ENCODE assay signal across 17 cellular contexts in the genomic region with DNA sequence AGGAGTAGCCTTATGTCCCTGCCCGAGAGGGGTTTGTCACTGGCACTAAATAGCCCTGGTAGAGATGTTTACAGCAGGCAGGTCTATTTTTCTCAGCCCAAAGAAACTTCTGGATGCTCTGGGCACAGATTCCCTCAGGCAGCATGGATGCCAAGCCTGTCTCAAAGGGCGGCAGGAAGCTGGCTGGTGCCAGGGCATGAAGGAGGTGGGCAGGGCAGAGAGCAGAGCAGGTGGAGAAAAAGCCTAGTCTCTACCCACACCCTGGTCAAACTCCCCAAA. TPM values are rescaled to one million over a fixed set of nuclear protein-coding genes. Genes with fewer than 3 reads are reported as not detected.
DNase-seq lines count a peak whose midpoint lies in the region; ATAC-seq and TF ChIP-seq lines count a peak whose summit lies in the region.
"Had no signal": no experiment of that assay in that cellular context is flagged by ENCODE, and none has a peak within 500 bp of the region (broad histone marks: within the 10 kb centered on the region; RNA-seq: fewer than 3 reads in every experiment).

No MANE protein-coding gene starts in this region.

- H3K9me3 Mint-ChIP-seq in CD14-positive monocyte, result peaks cover 0 to 7% (median 1%) of the 10 kb centered on the region in 7 donors
- H3K9me3 Mint-ChIP-seq: IgD-negative memory B cell had no signal

- peak overlapping the region in 4 of 7 donors; percentile 33 to 74 (median 55) for H3K27ac Mint-ChIP-seq in CD14-positive monocyte

- peaks cover 4% of the 10 kb centered on the region for H3K36me3 ChIP-seq in parathyroid adenoma (ENCODE audit: control insufficient read depth, insufficient read depth, low read length)

- no peak overlapping the region for H2AFZ ChIP-seq in parathyroid adenoma

- no peak overlapping the region for H3K9ac ChIP-seq in parathyroid adenoma

- H3K4me2 ChIP-seq in parathyroid adenoma (ENCODE audit: low read length), result no peak overlapping the region

- H3K4me1 ChIP-seq in parathyroid adenoma, result no peaks in the 10 kb centered on the region

- no peak for DNase-seq in CD14-positive monocyte (ENCODE audit: low spot score)
- DNase-seq in NCI-H446 treated with DMSO at 0.1 percent for 48 hours (lab: John Stamatoyannopoulos, UW), result peak; percentile 65
- peak in 2 of 10 donors; percentile 41 to 48 for DNase-seq in dorsolateral prefrontal cortex
- DNase-seq in GM13976 (ENCODE audit: low spot score), result no peak
- no peak for DNase-seq in activated CD8-positive, alpha-beta memory T cell treated with anti-CD3 and anti-CD28 coated beads for 24 hours
- no peak for DNase-seq in NCI-H1048 (lab: John Stamatoyannopoulos, UW)
- DNase-seq: activated CD4-positive, alpha-beta T cell treated with anti-CD3 and anti-CD28 coated beads for 4 hours; EL; NCI-H2227 treated with DMSO at 0.1 percent for 48 hours; RPMI8226; stimulated activated naive CD4-positive, alpha-beta T cell; upper lobe of right lung had no signal

- peaks cover 38% of the 10 kb centered on the region for H3K4me1 Mint-ChIP-seq in CD14-positive monocyte

- TF ChIP-seq CTCF in CD14-positive monocyte (IDR thresholded peaks at IDR 0.05), result no peak
- TF ChIP-seq CTCF in dorsolateral prefrontal cortex (IDR thresholded peaks at IDR 0.05 in 54 of 56, conservative IDR thresholded peaks at IDR 0.05 in 2 of 56; ENCODE audit: low read depth in 1 of 56, partially characterized antibody in 56 of 56), result no peak
- TF ChIP-seq CTCF in parathyroid adenoma (IDR thresholded peaks at IDR 0.05), result no peak
- TF ChIP-seq CTCF in GM13976 (IDR thresholded peaks at IDR 0.05; ENCODE audit: borderline replicate concordance, control extremely low read depth, extremely low read depth, insufficient read depth, missing control alignments), result no peak

- H3K27me3 ChIP-seq in dorsolateral prefrontal cortex (no peaks in the 10 kb centered on the region), parathyroid adenoma (ENCODE audit: control insufficient read depth, insufficient read depth, low read length) (no peaks in the 10 kb centered on the region)
- H3K27me3 ChIP-seq: upper lobe of right lung had no signal

- H3K27ac ChIP-seq in dorsolateral prefrontal cortex (peak overlapping the region; percentile 25 to 90 (median 74)), parathyroid adenoma (peak overlapping the region; percentile 24)

- H3K9me3 ChIP-seq in parathyroid adenoma (ENCODE audit: control insufficient read depth, low read length), result no peaks in the 10 kb centered on the region
- H3K9me3 ChIP-seq: upper lobe of right lung had no signal

- no peak overlapping the region for H3K4me3 Mint-ChIP-seq in CD14-positive monocyte
- H3K4me3 Mint-ChIP-seq: IgD-negative memory B cell had no signal

- H3K4me3 ChIP-seq in dorsolateral prefrontal cortex, result no peak overlapping the region
- H3K4me3 ChIP-seq in parathyroid adenoma (ENCODE audit: low read depth, low read length), result no peak overlapping the region
- H3K4me3 ChIP-seq: coronary artery, upper lobe of right lung had no signal

- in situ Hi-C loops in GM13976 (cut with MboI; ENCODE audit: low sequenced_read_pairs, unreplicated experiment), result no loop called here

- ATAC-seq in HG03045 (IDR thresholded peaks at IDR 0.05; ENCODE audit: unreplicated experiment), result no peak
- ATAC-seq: right cardiac atrium, upper lobe of right lung had no signal

- intact Hi-C loops in CD14-positive monocyte (cut with micrococcal nuclease) (loop anchor here in 1 of 2 donors (5.0 kb wide), 1 partner anchor 35 kb away; a partner anchor contains a TSS), dorsolateral prefrontal cortex (cut with DNase I) (no loop called here)

- peaks cover 19 to 25% (median 19%) of the 10 kb centered on the region in 3 donors for H3K27me3 Mint-ChIP-seq in CD14-positive monocyte (ENCODE audit: low read depth in 3 of 3)

- peaks cover 40% of the 10 kb centered on the region in 2 donors for H3K36me3 Mint-ChIP-seq in CD14-positive monocyte

- no peaks in the 10 kb centered on the region for H3K79me2 ChIP-seq in parathyroid adenoma

RNA-seq across cellular contexts. Expression of a gene that starts 4.1 kb away (rescaled TPM):
- 10 to 100 TPM; 14.9 to 15.7 TPM for polyA plus RNA-seq in CD14-positive monocyte
- total RNA-seq in dorsolateral prefrontal cortex, result 100 to 1,000 TPM in 1 of 120 experiments, 10 to 100 TPM in 119; 33.5 to 139 (median 57.6) TPM

RNA-seq across cellular contexts. Expression of a gene that starts 13.2 kb away (rescaled TPM):
- polyA plus RNA-seq in CD14-positive monocyte, result under 1 TPM; 0.35 to 0.50 TPM
- total RNA-seq in dorsolateral prefrontal cortex, result 10 to 100 TPM in 119 of 120 experiments, 1 to 10 TPM in 1; 8.9 to 47.8 (median 25.3) TPM
- polyA plus RNA-seq: IgD-negative memory B cell had no signal

RNA-seq across cellular contexts. Expression of a gene that starts 34.3 kb away (rescaled TPM):
- polyA plus RNA-seq in CD14-positive monocyte, result 100 to 1,000 TPM in 1 of 2 donors, 10 to 100 TPM in 1; 81.2 to 136 TPM
- 100 to 1,000 TPM; 167 to 257 (median 211) TPM for total RNA-seq in dorsolateral prefrontal cortex

RNA-seq across cellular contexts. Expression of a gene that starts 34.6 kb away (rescaled TPM):
- 1 to 10 TPM; 4.0 to 4.8 TPM for polyA plus RNA-seq in CD14-positive monocyte
- 10 to 100 TPM; 20.6 to 54.7 (median 29.2) TPM for total RNA-seq in dorsolateral prefrontal cortex
